ENCODE assay signal across 23 cellular contexts in the genomic region with DNA sequence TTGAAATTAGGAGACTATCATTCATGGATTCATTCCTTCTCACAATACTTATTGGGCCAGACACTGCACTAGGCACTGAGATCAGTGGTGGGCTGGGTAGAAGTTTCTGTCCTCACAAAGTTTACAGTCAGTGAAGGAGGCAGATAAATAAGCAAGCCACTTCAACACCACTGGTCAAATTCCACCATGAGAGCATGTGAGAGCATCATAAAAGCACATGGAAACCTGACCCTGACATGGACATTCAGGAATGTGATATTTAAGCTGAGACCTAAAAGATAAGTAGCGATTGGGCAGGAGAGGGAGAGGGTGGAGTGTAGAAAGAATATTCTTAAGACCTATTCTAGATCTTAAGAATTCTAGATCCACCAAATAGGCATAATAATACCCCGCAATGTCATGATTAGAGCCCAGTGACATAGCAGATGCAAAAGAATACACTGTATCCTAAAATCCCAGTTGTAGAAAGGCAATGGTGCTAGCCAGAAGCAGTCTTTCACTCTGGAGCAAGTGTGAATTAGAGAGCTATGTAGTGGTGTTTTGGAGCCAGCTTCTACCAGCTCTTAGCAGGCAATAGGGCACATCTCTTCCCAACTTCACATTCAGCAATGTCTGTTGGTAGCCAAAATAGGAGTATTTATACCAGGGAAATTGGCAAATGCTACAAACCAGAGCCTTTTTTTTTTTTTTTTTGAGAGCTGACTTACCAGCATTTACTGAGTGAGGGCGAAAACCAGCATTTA. TPM values are rescaled to one million over a fixed set of nuclear protein-coding genes. Genes with fewer than 3 reads are reported as not detected.
DNase-seq lines count a peak whose midpoint lies in the region; ATAC-seq and TF ChIP-seq lines count a peak whose summit lies in the region.
"Had no signal": no experiment of that assay in that cellular context is flagged by ENCODE, and none has a peak within 500 bp of the region (broad histone marks: within the 10 kb centered on the region; RNA-seq: fewer than 3 reads in every experiment).

No MANE protein-coding gene starts in this region.

- H3K4me3 ChIP-seq in right atrium auricular region (no peak overlapping the region), Panc1 (ENCODE audit: low read depth in 2 of 2, low read length in 2 of 2) (no peak overlapping the region), neutrophil (ENCODE audit: low read depth in 1 of 2, low read length in 1 of 2) (no peak overlapping the region)

- in situ Hi-C loops in Panc1 (cut with HindIII; ENCODE audit: low pct_unique_long_range_greater_than_20kb, low sequenced_read_pairs) = no loop called here

- peak overlapping the region in 1 of 2 donors; percentile 60 for H3K27ac ChIP-seq in right atrium auricular region
- H3K27ac ChIP-seq in Panc1 (ENCODE audit: low read length) = peak overlapping the region; percentile 67
- peak overlapping the region; percentile 84 for H3K27ac ChIP-seq in neutrophil

- no peaks in the 10 kb centered on the region for H3K27me3 ChIP-seq in right atrium auricular region
- H3K27me3 ChIP-seq in Panc1 (ENCODE audit: control insufficient read depth, insufficient read depth, low read length) = no peaks in the 10 kb centered on the region
- H3K27me3 ChIP-seq in neutrophil = no peaks in the 10 kb centered on the region

- POLR2A ChIA-PET in Panc1 (lab: Charles Lee) = interaction anchor here (0.6 kb wide), 1 partner anchor 20 kb away, joined by 7 read pairs; no protein-coding TSS in a partner anchor

- H3K4me1 ChIP-seq in right atrium auricular region (peaks cover 0 to 51% of the 10 kb centered on the region in 2 donors), Panc1 (ENCODE audit: control insufficient read depth, insufficient read depth, low read length) (peaks cover 47% of the 10 kb centered on the region), neutrophil (ENCODE audit: control insufficient read depth in 1 of 2, insufficient read depth in 1 of 2, low read depth in 1 of 2, low read length in 1 of 2) (peaks cover 12 to 61% of the 10 kb centered on the region in 2 experiments)

- intact Hi-C loops in left ventricle myocardium superior (cut with micrococcal nuclease) (no loop called here), Panc1 (cut with micrococcal nuclease; ENCODE audit: unreplicated experiment) (no loop called here)

- peak; percentile 34 for ATAC-seq in left ventricle myocardium superior
- ATAC-seq in Panc1 = no peak

- CTCF ChIA-PET in Panc1 (lab: Charles Lee) = no interaction called here

- H3K36me3 ChIP-seq in right atrium auricular region = no peaks in the 10 kb centered on the region
- H3K36me3 ChIP-seq in Panc1 (ENCODE audit: control insufficient read depth, insufficient read depth, low read length) = peaks cover 2% of the 10 kb centered on the region; the same call in 1 of the 2 replicates
- H3K36me3 ChIP-seq in neutrophil = no peaks in the 10 kb centered on the region

- DNase-seq in left ventricle myocardium superior (no peak), right atrium auricular region (ENCODE audit: low spot score) (no peak), Panc1 (ENCODE audit: low read depth, low spot score) (no peak), T-helper 2 cell (no peak), retina (no peak), NCI-H1694 (lab: John Stamatoyannopoulos, UW) (no peak), 8988T (no peak)
- DNase-seq: activated naive CD4-positive, alpha-beta T cell treated with anti-CD3 and anti-CD28 coated beads for 36 hours; activated T-cell treated with anti-CD3 and anti-CD28 coated beads, Interleukin-2, amount 50 U/mL, for 48 hours; amniotic stem cell; CD4-positive, CD25-positive, alpha-beta regulatory T cell; DMS153; HCEC 1CT; KBM-7; MM.1S; NCI-H1436; NCI-H774; SIG-M5; stimulated activated CD4-positive, alpha-beta T cell treated with anti-CD3 and anti-CD28 coated beads, Interleukin-12 subunit alpha, Interleukin-12 subunit beta, amount 100 ng/mL, for 4 hours; stimulated activated CD4-positive, alpha-beta T cell treated with anti-CD3 and anti-CD28 coated beads, Interleukin-4, amount 100 ng/mL, for 4 hours had no signal

- TF ChIP-seq CTCF in right atrium auricular region (IDR thresholded peaks at IDR 0.05) = no peak
- TF ChIP-seq CTCF in Panc1 (IDR thresholded peaks at IDR 0.05) = no peak
- no peak for TF ChIP-seq CTCF in neutrophil (IDR thresholded peaks at IDR 0.05)

- H3K9me3 ChIP-seq in right atrium auricular region (no peaks in the 10 kb centered on the region), Panc1 (ENCODE audit: control insufficient read depth, insufficient read depth, low read depth, low read length) (no peaks in the 10 kb centered on the region), neutrophil (no peaks in the 10 kb centered on the region)

- BruUV-seq in Panc1 (replicated peaks; lab: Mats Ljungman, UMichigan) = no TSS peak

RNA-seq across cellular contexts. Expression of a gene that starts 46.4 kb away (rescaled TPM):
- 350 TPM for total RNA-seq in left ventricle myocardium superior
- 100 to 1,000 TPM in 1 of 2 donors, 10 to 100 TPM in 1; 41.2 to 272 TPM for total RNA-seq in right atrium auricular region
- total RNA-seq in Panc1 (2021; ENCODE audit: unreplicated experiment) = 23.1 TPM
- 11.3 TPM for polyA plus RNA-seq in Panc1 (2012; ENCODE audit: insufficient read length)
- total RNA-seq: activated naive CD4-positive, alpha-beta T cell treated with anti-CD3 and anti-CD28 coated beads for 36 hours; OCI-LY7 had no signal
- polyA plus RNA-seq: neural cell had no signal
